In genomic region chr1:64881281-64881680, GRCh38 we compare ENCODE assay signal across 13 cellular contexts.
DNase-seq lines count a peak whose midpoint lies in the region; ATAC-seq and TF ChIP-seq lines count a peak whose summit lies in the region.
"Had no signal": no experiment of that assay in that cellular context is flagged by ENCODE, and none has a peak within 500 bp of the region (broad histone marks: within the 10 kb centered on the region; RNA-seq: fewer than 3 reads in every experiment).

No MANE protein-coding gene starts in this region.

- peaks cover 0 to 5% of the 10 kb centered on the region in 2 donors for H3K27me3 Mint-ChIP-seq in CD8-positive, alpha-beta memory T cell
- no peaks in the 10 kb centered on the region for H3K27me3 Mint-ChIP-seq in naive thymus-derived CD8-positive, alpha-beta T cell

- H4K5ac ChIP-seq in mesendoderm (ENCODE audit: low read length), result no peak overlapping the region

- TF ChIP-seq POLR2A in tibial nerve (IDR thresholded peaks at IDR 0.05), result no peak

- H2BK5ac ChIP-seq in mesendoderm (ENCODE audit: low read length), result no peak overlapping the region

- H3K4ac ChIP-seq in mesendoderm (ENCODE audit: low read depth, low read length), result no peak overlapping the region

- CTCF ChIA-PET in CD8-positive, alpha-beta memory T cell (lab: Charles Lee), result interaction anchor here (0.9 to 1.2 kb wide), 3 partner anchors 84 to 194 kb away, joined by 3 read pairs; partner anchors contain the start of gene JAK1

- H3K79me1 ChIP-seq in mesendoderm (ENCODE audit: low read length), result no peaks in the 10 kb centered on the region

- H2BK15ac ChIP-seq in mesendoderm (replicated peaks; ENCODE audit: low read depth), result no peak overlapping the region

- peak overlapping the region in 6 of 7 donors; percentile 4 to 71 (median 16) for H3K4me3 Mint-ChIP-seq in CD8-positive, alpha-beta memory T cell
- H3K4me3 Mint-ChIP-seq in naive thymus-derived CD8-positive, alpha-beta T cell, result no peak overlapping the region
- H3K4me3 Mint-ChIP-seq: mesothelial cell of epicardium had no signal

- H3K4me1 ChIP-seq in CD8-positive, alpha-beta memory T cell (ENCODE audit: insufficient read depth, low read length), result peaks cover 68% of the 10 kb centered on the region
- H3K4me1 ChIP-seq in tibial nerve (no peaks in the 10 kb centered on the region), mesendoderm (ENCODE audit: control insufficient read depth, low read depth, low read length) (no peaks in the 10 kb centered on the region)
- H3K4me1 ChIP-seq: breast epithelium had no signal

- H3K4me3 ChIP-seq in CD8-positive, alpha-beta memory T cell (ENCODE audit: low read length), result no peak overlapping the region
- H3K4me3 ChIP-seq in tibial nerve (no peak overlapping the region), mesendoderm (ENCODE audit: low read length) (no peak overlapping the region)
- H3K4me3 ChIP-seq: breast epithelium had no signal

- POLR2A ChIA-PET in CD8-positive, alpha-beta memory T cell (lab: Charles Lee), result interaction anchor here (0.5 kb wide), 1 partner anchor 122 kb away, joined by 5 read pairs; no protein-coding TSS in a partner anchor
- POLR2A ChIA-PET in naive thymus-derived CD8-positive, alpha-beta T cell (lab: Charles Lee), result interaction anchor here (0.6 kb wide), 1 partner anchor 21 kb away, joined by 3 read pairs; no protein-coding TSS in a partner anchor

- no peak overlapping the region for H3K18ac ChIP-seq in mesendoderm (ENCODE audit: low read length)

- H3K9me3 ChIP-seq in CD8-positive, alpha-beta memory T cell (ENCODE audit: low read length), result no peaks in the 10 kb centered on the region
- H3K9me3 ChIP-seq in tibial nerve, result no peaks in the 10 kb centered on the region
- H3K9me3 ChIP-seq: breast epithelium had no signal

- H2BK120ac ChIP-seq in mesendoderm (ENCODE audit: low read depth, low read length), result no peak overlapping the region

- H3K36me3 ChIP-seq in CD8-positive, alpha-beta memory T cell (ENCODE audit: insufficient read depth, low read length), result peaks cover under 1% of the 10 kb centered on the region
- H3K36me3 ChIP-seq in tibial nerve (peaks cover 0 to 66% (median 3%) of the 10 kb centered on the region in 3 donors), mesendoderm (ENCODE audit: control insufficient read depth, insufficient read depth, low read length) (no peaks in the 10 kb centered on the region)

- H3K4me2 ChIP-seq in mesendoderm (ENCODE audit: low read length), result no peak overlapping the region

- DNase-seq in CD8-positive, alpha-beta memory T cell, result no peak
- DNase-seq in HCEC 1CT (peak; percentile 72), astrocyte of the hippocampus (ENCODE audit: low read depth, low spot score) (peak; percentile 28), tibial nerve (ENCODE audit: low spot score in 2 of 2) (no peak), mesendoderm (no peak), mucosa of gallbladder (ENCODE audit: low spot score) (no peak)
- DNase-seq in naive thymus-derived CD8-positive, alpha-beta T cell, result no peak
- DNase-seq: erythroblast, NCI-H524 had no signal

- no peak for TF ChIP-seq CTCF in tibial nerve (IDR thresholded peaks at IDR 0.05)

- H3K9ac ChIP-seq in mesendoderm (ENCODE audit: low read length), result no peak overlapping the region

- no peak for ATAC-seq in naive thymus-derived CD8-positive, alpha-beta T cell

- no peak overlapping the region for H3K56ac ChIP-seq in mesendoderm (ENCODE audit: low read length)

- no peaks in the 10 kb centered on the region for H3K27me3 ChIP-seq in CD8-positive, alpha-beta memory T cell (ENCODE audit: insufficient read depth, low read length, poor library complexity, severe bottlenecking)
- H3K27me3 ChIP-seq in tibial nerve (no peaks in the 10 kb centered on the region), mesendoderm (ENCODE audit: insufficient read depth, low read length, poor library complexity) (no peaks in the 10 kb centered on the region)
- H3K27me3 ChIP-seq: breast epithelium had no signal

- H3K27ac ChIP-seq in CD8-positive, alpha-beta memory T cell (ENCODE audit: low read depth, low read length), result no peak overlapping the region
- H3K27ac ChIP-seq in tibial nerve (no peak overlapping the region), mesendoderm (ENCODE audit: low read depth, low read length) (no peak overlapping the region)
- H3K27ac ChIP-seq: breast epithelium, HL-60, VCaP had no signal

- H3K9me3 Mint-ChIP-seq in CD8-positive, alpha-beta memory T cell, result no peaks in the 10 kb centered on the region
- H3K9me3 Mint-ChIP-seq in naive thymus-derived CD8-positive, alpha-beta T cell, result no peaks in the 10 kb centered on the region
- H3K9me3 Mint-ChIP-seq: mesothelial cell of epicardium had no signal

- no peak overlapping the region for H3K23ac ChIP-seq in mesendoderm (ENCODE audit: low read length)

- peaks cover 85 to 95% (median 92%) of the 10 kb centered on the region in 3 donors for H3K4me1 Mint-ChIP-seq in CD8-positive, alpha-beta memory T cell
- peaks cover 33 to 91% (median 84%) of the 10 kb centered on the region in 4 donors for H3K4me1 Mint-ChIP-seq in naive thymus-derived CD8-positive, alpha-beta T cell
- H3K4me1 Mint-ChIP-seq: mesothelial cell of epicardium had no signal

- no peaks in the 10 kb centered on the region for H3K79me2 ChIP-seq in mesendoderm (ENCODE audit: control insufficient read depth, insufficient read depth, low read length)

- TF ChIP-seq EP300 in tibial nerve (IDR thresholded peaks at IDR 0.05), result no peak

- no peak overlapping the region for H2AK5ac ChIP-seq in mesendoderm (ENCODE audit: low read length)

- H3K27ac Mint-ChIP-seq in CD8-positive, alpha-beta memory T cell, result peak overlapping the region; percentile 23 to 73 (median 58)
- peak overlapping the region in 9 of 10 donors; percentile 33 to 75 (median 63) for H3K27ac Mint-ChIP-seq in naive thymus-derived CD8-positive, alpha-beta T cell
- H3K27ac Mint-ChIP-seq: mesothelial cell of epicardium had no signal

- WGBS in tibial nerve, 2 donors, result 77 to 90% methylated on average over 1 of the region's 1 CpG
- no CpG with 5 or more reads among the region's 1 CpG for WGBS in mesendoderm (ENCODE audit: extremely low coverage, insufficient coverage, low lambda C conversion rate)

- H4K8ac ChIP-seq in mesendoderm (ENCODE audit: low read depth, low read length), result no peak overlapping the region

- peaks cover 5 to 77% (median 6%) of the 10 kb centered on the region in 3 donors for H3K36me3 Mint-ChIP-seq in CD8-positive, alpha-beta memory T cell
- H3K36me3 Mint-ChIP-seq in naive thymus-derived CD8-positive, alpha-beta T cell, result peaks cover 0 to 77% (median 13%) of the 10 kb centered on the region in 3 donors

Comparison
In these comparisons a context has a peak if more than half of its experiments do, and no peak if none do; other contexts are left out.
1. DNase-seq: peak in HCEC 1CT (single experiment) and astrocyte of the hippocampus (single experiment); none in CD8-positive, alpha-beta memory T cell (0 of 5), naive thymus-derived CD8-positive, alpha-beta T cell (0 of 10), tibial nerve (0 of 2), mesendoderm (single experiment) and mucosa of gallbladder (single experiment).
2. H3K4me3 Mint-ChIP-seq: peak in CD8-positive, alpha-beta memory T cell (6 of 7); none in naive thymus-derived CD8-positive, alpha-beta T cell (0 of 10).